ENCODE assay signal across 21 cellular contexts in the genomic region with DNA sequence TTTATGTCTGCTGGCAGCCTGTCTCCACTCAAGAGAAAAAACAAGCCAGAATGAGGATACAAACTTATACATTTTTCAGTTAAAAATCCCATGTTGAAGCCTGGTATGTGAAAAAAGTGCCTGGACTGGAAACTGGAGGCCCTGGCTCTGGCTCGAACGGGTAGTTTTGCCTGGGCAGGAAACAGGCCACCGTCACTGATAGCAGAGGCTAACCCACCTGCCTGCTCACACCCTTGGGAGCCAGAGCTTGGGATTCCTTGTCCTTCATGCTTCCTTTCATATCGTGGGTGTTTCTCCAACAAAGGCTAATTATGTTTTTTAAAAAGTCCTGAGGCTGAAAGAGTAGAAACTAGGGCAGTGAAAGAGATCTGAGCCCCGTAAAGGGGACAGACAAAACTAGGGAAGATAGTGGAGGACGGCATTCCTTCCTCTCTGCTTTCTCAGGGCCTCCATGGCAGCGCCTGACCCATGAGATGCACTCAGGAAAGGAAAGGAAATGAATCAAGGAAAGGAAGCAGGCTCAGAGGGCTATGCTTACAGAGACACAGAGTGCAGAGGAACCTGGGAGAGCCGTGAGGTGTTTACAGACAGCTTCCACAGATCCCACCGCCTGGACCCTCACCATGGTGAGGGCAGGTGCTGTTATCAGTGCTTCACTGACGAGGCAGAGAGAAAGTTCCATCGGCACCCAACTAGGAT.
DNase-seq lines count a peak whose midpoint lies in the region; ATAC-seq, FAIRE-seq and TF ChIP-seq lines count a peak whose summit lies in the region.
"Had no signal": no experiment of that assay in that cellular context is flagged by ENCODE, and none has a peak within 500 bp of the region (broad histone marks: within the 10 kb centered on the region; RNA-seq: fewer than 3 reads in every experiment).

No MANE protein-coding gene starts in this region.

- TF ChIP-seq EP300 in H1 (IDR thresholded peaks at IDR 0.05; ENCODE audit: borderline replicate concordance in 1 of 2, low read depth in 2 of 2, low read length in 2 of 2): no peak

- no peaks in the 10 kb centered on the region for H3K23me2 ChIP-seq in H1 (ENCODE audit: low read depth, low read length)

- H2BK15ac ChIP-seq in H1 (ENCODE audit: low read length): no peak overlapping the region

- peak overlapping the region; percentile 62 for H3K4me2 ChIP-seq in BLaER1
- no peak overlapping the region for H3K4me2 ChIP-seq in H1 (ENCODE audit: insufficient read depth in 1 of 2, low read depth in 2 of 2, low read length in 2 of 2)
- H3K4me2 ChIP-seq in osteoblast (ENCODE audit: insufficient read depth, low read length): no peak overlapping the region
- H3K4me2 ChIP-seq: SK-N-SH had no signal

- H3K27ac ChIP-seq in BLaER1: no peak overlapping the region
- 0 out of 2 replicates have a peak overlapping the region, but pooled peaks have one; percentile 21 for H3K27ac ChIP-seq in H1 (ENCODE audit: low read depth, low read length)
- no peak overlapping the region for H3K27ac ChIP-seq in osteoblast (ENCODE audit: low read depth, low read length)
- H3K27ac ChIP-seq: thoracic aorta had no signal

- H3K4me1 ChIP-seq in BLaER1: peaks cover 33% of the 10 kb centered on the region
- H3K4me1 ChIP-seq in H1 (replicated peaks in 1 of 4; ENCODE audit: control insufficient read depth in 3 of 4, insufficient read depth in 4 of 4, low read length in 3 of 4): peaks cover 0 to 11% (median 5%) of the 10 kb centered on the region in 4 experiments; a peak in 6 of 7 replicates
- H3K4me1 ChIP-seq in osteoblast (ENCODE audit: insufficient read depth, low read length): peaks cover 5% of the 10 kb centered on the region

- TF ChIP-seq RAD21 in H1 (IDR thresholded peaks at IDR 0.05 in 1 of 2, conservative IDR thresholded peaks at IDR 0.05 in 1 of 2; ENCODE audit: low read depth in 2 of 2, low read length in 2 of 2): no peak

- H2AFZ ChIP-seq in H1 (ENCODE audit: low read length) (no peak overlapping the region), osteoblast (ENCODE audit: low read length) (no peak overlapping the region)

- H3K4ac ChIP-seq in H1 (replicated peaks; ENCODE audit: insufficient read length, low read depth, low read length): no peak overlapping the region

- peak overlapping the region; percentile 11; the same call in 1 of the 2 replicates for H2BK12ac ChIP-seq in H1 (ENCODE audit: low read depth, low read length)

- no peak for ATAC-seq in GM19463 (IDR thresholded peaks at IDR 0.05; ENCODE audit: unreplicated experiment)
- no peak for ATAC-seq in GM21528 (IDR thresholded peaks at IDR 0.05; ENCODE audit: low FRiP score, unreplicated experiment)
- ATAC-seq in GM18861 (IDR thresholded peaks at IDR 0.05; ENCODE audit: unreplicated experiment): no peak
- ATAC-seq: K562; stimulated activated memory B cell treated with anti-CD40 and anti-IgM and Interleukin-4, amounts not matched to agents 10 μg/mL and 1 μg/mL and 100 μg/mL, for 72 hours had no signal

- H2BK20ac ChIP-seq in H1 (ENCODE audit: low read length): no peak overlapping the region

- no peaks in the 10 kb centered on the region for H3K79me2 ChIP-seq in H1 (ENCODE audit: control insufficient read depth in 1 of 2, insufficient read depth in 2 of 2, low read length in 2 of 2)
- no peaks in the 10 kb centered on the region for H3K79me2 ChIP-seq in osteoblast (ENCODE audit: insufficient read depth, low read length)

- POLR2A ChIA-PET in H1 (lab: Charles Lee; ENCODE audit: partially characterized antibody): no interaction called here

- in situ Hi-C loops in SK-MEL-5 (cut with HindIII; ENCODE audit: low pct_unique_long_range_greater_than_20kb, low sequenced_read_pairs): no loop called here

- H3K36me3 ChIP-seq in BLaER1 (peaks cover 19% of the 10 kb centered on the region), H1 (ENCODE audit: control insufficient read depth in 2 of 4, insufficient read depth in 4 of 4, low read length in 3 of 4) (no peaks in the 10 kb centered on the region), osteoblast (ENCODE audit: insufficient read depth, low read length) (no peaks in the 10 kb centered on the region)
- H3K36me3 ChIP-seq: thoracic aorta had no signal

- no peak overlapping the region for H3K23ac ChIP-seq in H1 (ENCODE audit: insufficient read length)

- no peak overlapping the region for H3K56ac ChIP-seq in H1 (replicated peaks; ENCODE audit: insufficient read length, low read depth, low read length)

- no peaks in the 10 kb centered on the region for H3K27me3 ChIP-seq in BLaER1
- H3K27me3 ChIP-seq in H1 (replicated peaks in 1 of 4; ENCODE audit: control insufficient read depth in 3 of 4, extremely low read depth in 1 of 4, insufficient read depth in 3 of 4, low read length in 3 of 4): no peaks in the 10 kb centered on the region
- no peaks in the 10 kb centered on the region for H3K27me3 ChIP-seq in osteoblast (ENCODE audit: insufficient read depth, low read length)

- H3K9ac ChIP-seq in BLaER1: no peak overlapping the region
- no peak overlapping the region for H3K9ac ChIP-seq in H1 (replicated peaks in 1 of 4; ENCODE audit: extremely low read depth in 1 of 4, low read depth in 3 of 4, low read length in 3 of 4)
- H3K9ac ChIP-seq: SK-N-SH had no signal

- H3K79me1 ChIP-seq in H1 (ENCODE audit: low read depth, low read length): peaks cover 4% of the 10 kb centered on the region; the same call in 1 of the 2 replicates

- H2AK5ac ChIP-seq in H1 (ENCODE audit: low read depth, low read length): no peak overlapping the region

- H2BK5ac ChIP-seq in H1 (ENCODE audit: low read depth, low read length): peak overlapping the region; percentile 38; the same call in 1 of the 2 replicates

- H3K9me3 ChIP-seq in BLaER1 (no peaks in the 10 kb centered on the region), H1 (ENCODE audit: insufficient read depth in 2 of 2, low read depth in 1 of 2, low read length in 1 of 2) (no peaks in the 10 kb centered on the region), osteoblast (ENCODE audit: low read depth, low read length) (no peaks in the 10 kb centered on the region)
- H3K9me3 ChIP-seq: SK-N-SH, thoracic aorta had no signal

- no peak overlapping the region for H4K8ac ChIP-seq in H1 (ENCODE audit: extremely low read depth, insufficient read depth, low read length)

- H4K91ac ChIP-seq in H1 (replicated peaks; ENCODE audit: insufficient read length, low read length): peak overlapping the region; percentile 11

- 85% methylated on average over 11 of the region's 11 CpGs; no CpG with 5 or more reads in 1 of the 2 experiments for WGBS in H1 (ENCODE audit: extremely low coverage in 1 of 2, insufficient coverage in 1 of 2, insufficient read length in 1 of 2, insufficient replicate concordance in 2 of 2, low coverage in 1 of 2, low lambda C conversion rate in 2 of 2, missing lambda C conversion rate in 1 of 2), 2 experiments

- no peak overlapping the region for H3K14ac ChIP-seq in H1 (ENCODE audit: insufficient read length)

- CTCF ChIA-PET in H1 (lab: Charles Lee; ENCODE audit: partially characterized antibody): interaction anchor here (0.6 to 1.1 kb wide), 4 partner anchors 14 to 161 kb away, joined by 3 to 4 read pairs (median 3); no protein-coding TSS in a partner anchor

- 0 out of 2 replicates have a peak overlapping the region, but pooled peaks have one; percentile 10 for H3K18ac ChIP-seq in H1 (ENCODE audit: extremely low read depth, low read length)

- H4K20me1 ChIP-seq in BLaER1 (peaks cover 54% of the 10 kb centered on the region), H1 (replicated peaks in 1 of 2; ENCODE audit: control insufficient read depth in 1 of 2, insufficient read depth in 2 of 2, low read length in 2 of 2) (no peaks in the 10 kb centered on the region), osteoblast (ENCODE audit: insufficient read depth, low read length) (no peaks in the 10 kb centered on the region)

- DNase-seq in SK-MEL-5 (ENCODE audit: low read depth, low spot score): peak; percentile 17
- DNase-seq in H1 (ENCODE audit: low read depth in 1 of 2, low spot score in 2 of 2): no peak
- peak; percentile 18 for DNase-seq in osteoblast (ENCODE audit: insufficient read length, low spot score, missing footprints)
- DNase-seq in NCI-H187 (lab: John Stamatoyannopoulos, UW): no peak
- DNase-seq: activated CD4-positive, alpha-beta T cell treated with anti-CD3 and anti-CD28 coated beads for 48 hours; anterior cingulate cortex; cerebellar nuclear complex; DMS79 treated with DMSO at 0.1 percent for 48 hours; NCI-H1694 treated with DMSO at 0.1 percent for 48 hours; NCI-H226; right cardiac atrium; SK-N-SH had no signal

- H3K4me3 ChIP-seq in BLaER1 (no peak overlapping the region), H1 (ENCODE audit: extremely low read depth in 1 of 4, insufficient read depth in 2 of 4, low read depth in 3 of 4, low read length in 4 of 4) (no peak overlapping the region), osteoblast (ENCODE audit: insufficient read depth, low read length) (no peak overlapping the region)
- H3K4me3 ChIP-seq: K562, thoracic aorta had no signal

- TF ChIP-seq CTCF in H1 (IDR thresholded peaks at IDR 0.05; ENCODE audit: control extremely low read depth in 1 of 3, insufficient read depth in 1 of 3, low read depth in 1 of 3, low read length in 3 of 3) (no peak), osteoblast (IDR thresholded peaks at IDR 0.05; ENCODE audit: extremely low read depth, low read depth, low read length) (no peak)

- FAIRE-seq in H1 (lab: Jason Lieb, UNC): no peak
- FAIRE-seq: endometrium, K562, RCC 7860 had no signal

- H2BK120ac ChIP-seq in H1 (replicated peaks; ENCODE audit: low read depth, low read length): no peak overlapping the region

- no peak overlapping the region for H4K5ac ChIP-seq in H1 (ENCODE audit: insufficient read length, low read depth, low read length)

- TF ChIP-seq POLR2A in H1 (IDR thresholded peaks at IDR 0.05; ENCODE audit: control extremely low read depth in 1 of 2, low read depth in 2 of 2, low read length in 2 of 2): no peak

TF ChIP-seq in H1, 55 proteins besides CTCF, POLR2A, EP300 and RAD21 (continues in another document):
- no peak for TF ChIP-seq CHD1 (IDR thresholded peaks at IDR 0.05; ENCODE audit: low read depth, low read length)

Comparison
In these comparisons a context has a peak if more than half of its experiments do, and no peak if none do; other contexts are left out.
1. DNase-seq: peak in SK-MEL-5 (single experiment) and osteoblast (single experiment); none in H1 (0 of 2) and NCI-H187 (0 of 2).